In the genomic region with DNA sequence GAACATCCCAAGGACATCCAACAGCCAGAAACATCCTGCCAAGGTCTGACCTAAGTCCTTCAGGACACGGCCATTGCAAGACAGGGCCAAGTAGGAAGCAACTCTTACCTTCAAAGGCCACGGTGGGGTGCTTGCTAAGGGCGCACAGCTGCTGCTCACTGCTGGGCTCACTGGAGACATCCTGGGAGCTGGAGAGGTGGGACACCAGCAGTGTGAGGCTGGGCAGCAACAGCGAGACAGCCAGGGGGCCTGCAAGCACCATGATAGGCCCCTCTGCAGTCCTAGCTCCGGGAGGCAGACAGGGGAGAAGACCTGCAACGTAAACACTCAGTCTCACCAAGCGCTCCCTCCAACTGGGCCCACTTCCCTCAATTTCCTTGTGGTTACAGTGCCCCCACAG, we compare ENCODE assay signal across 17 cellular contexts.
A peak's percentile ranks its signal among the peaks of the same experiment; 100 is the strongest.
DNase-seq lines count a peak whose midpoint lies in the region; ATAC-seq, FAIRE-seq and TF ChIP-seq lines count a peak whose summit lies in the region.
"Had no signal": no experiment of that assay in that cellular context is flagged by ENCODE, and none has a peak within 500 bp of the region (broad histone marks: within the 10 kb centered on the region; RNA-seq: fewer than 3 reads in every experiment).

No MANE protein-coding gene starts in this region.

- H3K9me3 Mint-ChIP-seq in HFFc6 (no peaks in the 10 kb centered on the region), mesothelial cell of epicardium (peaks cover 11% of the 10 kb centered on the region)
- H3K9me3 Mint-ChIP-seq: activated T-helper 1 cell treated with anti-CD3 and anti-CD28 coated beads, Interleukin-12 subunit alpha, Interleukin-12 subunit beta, Interleukin-2, Interleukin-4 antibody, amounts not matched to agents 30 ng/mL and 10 ng/mL and 1 ng/mL, durations not matched to agents 14 hours and 24 hours and 36 hours; effector memory CD8-positive, alpha-beta T cell had no signal

- no peaks in the 10 kb centered on the region; the same call in 1 of the 2 replicates for H3K36me3 Mint-ChIP-seq in HFFc6 (ENCODE audit: low read depth)
- H3K36me3 Mint-ChIP-seq in mesothelial cell of epicardium = no peaks in the 10 kb centered on the region

- H3K27me3 Mint-ChIP-seq in HFFc6 (ENCODE audit: insufficient read depth) (peaks cover 17% of the 10 kb centered on the region), mesothelial cell of epicardium (ENCODE audit: low read depth) (peaks cover 6% of the 10 kb centered on the region)

- H3K4me1 ChIP-seq in stomach = peaks cover 0 to 7% (median 0%) of the 10 kb centered on the region in 4 donors

- H3K36me3 ChIP-seq in WERI-Rb-1 (no peaks in the 10 kb centered on the region), stomach (no peaks in the 10 kb centered on the region)

- H3K4me3 Mint-ChIP-seq in HFFc6 = no peak overlapping the region
- H3K4me3 Mint-ChIP-seq in mesothelial cell of epicardium = no peak overlapping the region
- H3K4me3 Mint-ChIP-seq: activated T-helper 1 cell treated with anti-CD3 and anti-CD28 coated beads, Interleukin-12 subunit alpha, Interleukin-12 subunit beta, Interleukin-2, Interleukin-4 antibody, amounts not matched to agents 30 ng/mL and 10 ng/mL and 1 ng/mL, durations not matched to agents 14 hours and 24 hours and 36 hours; effector memory CD8-positive, alpha-beta T cell had no signal

- TF ChIP-seq CTCF in D721Med (IDR thresholded peaks at IDR 0.05; ENCODE audit: insufficient read depth, missing control alignments) (peak; percentile 28), HFFc6 (IDR thresholded peaks at IDR 0.05) (0 out of 2 replicates have a peak, but pooled peaks have one; percentile 13), WERI-Rb-1 (IDR thresholded peaks at IDR 0.05; ENCODE audit: low read depth, low read length) (peak; percentile 66), stomach (IDR thresholded peaks at IDR 0.05) (no peak), mesothelial cell of epicardium (IDR thresholded peaks at IDR 0.05; ENCODE audit: unreplicated experiment) (no peak)

- TF ChIP-seq EP300 in stomach (IDR thresholded peaks at IDR 0.05) = no peak

- ATAC-seq in GM21619 (IDR thresholded peaks at IDR 0.05; ENCODE audit: unreplicated experiment) = no peak
- ATAC-seq: effector memory CD8-positive, alpha-beta T cell had no signal

- 77 to 93% (median 81%) methylated on average over 5 to 7 of the region's 7 CpGs for WGBS in stomach, 5 donors

- H3K4me3 ChIP-seq in WERI-Rb-1 (ENCODE audit: low read depth, low read length) (no peak overlapping the region), stomach (no peak overlapping the region)
- H3K4me3 ChIP-seq: skin epidermis had no signal

- H3K27ac ChIP-seq in WERI-Rb-1 (no peak overlapping the region), stomach (no peak overlapping the region)
- H3K27ac ChIP-seq: skin epidermis had no signal

- no peak for FAIRE-seq in D721Med (lab: Jason Lieb, UNC)
- FAIRE-seq: GM19239 had no signal

- DNase-seq in D721Med (ENCODE audit: insufficient read length, low spot score) (no peak), HFFc6 (no peak), WERI-Rb-1 (peak; percentile 52), iPS-NIHi7 (ENCODE audit: extremely low spot score) (peak; percentile 69), cerebellar nuclear complex (lab: John Stamatoyannopoulos, UW) (no peak), stomach (no peak), mesothelial cell of epicardium (ENCODE audit: low spot score in 2 of 2, unreplicated experiment in 2 of 2) (no peak)
- DNase-seq: AML-193; central memory CD4-positive, alpha-beta T cell; DMS53; effector memory CD8-positive, alpha-beta T cell; NCI-H2029; NCI-H510A treated with DMSO at 0.1 percent for 48 hours had no signal

- intact Hi-C loops in stomach (cut with DNase I; ENCODE audit: low total_unique reads) = loop anchor here (5.0 to 10.0 kb wide), 2 partner anchors 79 to 306 kb away; partner anchors contain the start of gene SEMA5B

- H3K4me1 Mint-ChIP-seq in HFFc6 (ENCODE audit: low read depth) = no peaks in the 10 kb centered on the region
- H3K4me1 Mint-ChIP-seq in mesothelial cell of epicardium = peaks cover 27% of the 10 kb centered on the region

- H3K9me3 ChIP-seq in WERI-Rb-1 (ENCODE audit: severe bottlenecking) = no peaks in the 10 kb centered on the region
- H3K9me3 ChIP-seq in stomach = no peaks in the 10 kb centered on the region

- H3K27ac Mint-ChIP-seq in HFFc6 (no peak overlapping the region), mesothelial cell of epicardium (no peak overlapping the region)
- H3K27ac Mint-ChIP-seq: activated T-helper 1 cell treated with anti-CD3 and anti-CD28 coated beads, Interleukin-12 subunit alpha, Interleukin-12 subunit beta, Interleukin-2, Interleukin-4 antibody, amounts not matched to agents 30 ng/mL and 10 ng/mL and 1 ng/mL, durations not matched to agents 14 hours and 24 hours and 36 hours; effector memory CD8-positive, alpha-beta T cell had no signal

- TF ChIP-seq POLR2A in stomach (IDR thresholded peaks at IDR 0.05) = no peak

- H3K27me3 ChIP-seq in WERI-Rb-1 (ENCODE audit: insufficient read depth, low read depth, severe bottlenecking) (no peaks in the 10 kb centered on the region), stomach (no peaks in the 10 kb centered on the region)

Comparison
In these comparisons a context has a peak if more than half of its experiments do, and no peak if none do; other contexts are left out.
1. DNase-seq: peak in WERI-Rb-1 (single experiment) and iPS-NIHi7 (single experiment); none in D721Med (single experiment), HFFc6 (single experiment), cerebellar nuclear complex (0 of 2), stomach (single experiment) and mesothelial cell of epicardium (0 of 2).
2. CTCF ChIP-seq: peak in D721Med (single experiment), HFFc6 (single experiment) and WERI-Rb-1 (single experiment); none in stomach (0 of 7) and mesothelial cell of epicardium (single experiment).